Comparison of ENCODE assay signal across 22 cellular contexts in the genomic region with DNA sequence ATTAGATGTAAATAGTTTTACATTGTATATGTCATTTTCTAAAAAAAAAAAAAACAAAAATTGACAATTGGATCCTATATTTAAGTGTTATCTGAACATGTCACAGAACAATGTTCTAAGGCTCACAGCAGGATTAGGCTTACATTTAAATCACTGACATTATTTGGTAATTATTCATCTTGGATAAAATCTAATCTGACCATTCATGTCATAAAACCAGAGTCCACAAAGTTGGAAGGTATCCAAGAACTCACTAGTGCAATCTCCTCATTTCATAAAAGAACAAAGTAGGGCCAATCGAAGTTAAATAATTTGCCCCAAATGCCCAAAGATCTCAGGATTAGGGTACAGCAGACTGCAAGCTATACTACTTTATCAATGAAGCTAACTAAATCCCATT.
A peak's percentile ranks its signal among the peaks of the same experiment; 100 is the strongest.
DNase-seq lines count a peak whose midpoint lies in the region; ATAC-seq, FAIRE-seq and TF ChIP-seq lines count a peak whose summit lies in the region.
"Had no signal": no experiment of that assay in that cellular context is flagged by ENCODE, and none has a peak within 500 bp of the region (broad histone marks: within the 10 kb centered on the region; RNA-seq: fewer than 3 reads in every experiment).

No MANE protein-coding gene starts in this region.

- H3K9me3 Mint-ChIP-seq in astrocyte (ENCODE audit: unreplicated experiment) = no peaks in the 10 kb centered on the region

- H3K4me1 Mint-ChIP-seq in astrocyte (ENCODE audit: low read depth, unreplicated experiment) = no peaks in the 10 kb centered on the region
- H3K4me1 Mint-ChIP-seq: stimulated activated effector memory CD8-positive, alpha-beta T cell treated with anti-CD3 and anti-CD28 coated beads, Interleukin-12 subunit alpha, Interleukin-12 subunit beta, amount 100 ng/mL, for 72 hours had no signal

- no peak for FAIRE-seq in astrocyte (lab: Jason Lieb, UNC)
- no peak for FAIRE-seq in small intestine (lab: Jason Lieb, UNC)
- FAIRE-seq: GM18507 had no signal

- H3K27me3 ChIP-seq in astrocyte (ENCODE audit: insufficient read depth, low read length) (no peaks in the 10 kb centered on the region), small intestine (ENCODE audit: control insufficient read depth in 2 of 2, insufficient read depth in 2 of 2, low read length in 2 of 2) (no peaks in the 10 kb centered on the region)
- H3K27me3 ChIP-seq: gastroesophageal sphincter had no signal

- no peak overlapping the region for H3K27ac Mint-ChIP-seq in astrocyte (ENCODE audit: unreplicated experiment)
- H3K27ac Mint-ChIP-seq: B cell; stimulated activated effector memory CD8-positive, alpha-beta T cell treated with anti-CD3 and anti-CD28 coated beads, Interleukin-12 subunit alpha, Interleukin-12 subunit beta, amount 100 ng/mL, for 72 hours had no signal

- H3K27ac ChIP-seq in astrocyte (ENCODE audit: low read depth, low read length) (no peak overlapping the region), small intestine (ENCODE audit: low read depth in 1 of 2, low read length in 1 of 2) (no peak overlapping the region)
- H3K27ac ChIP-seq: coronary artery, gastroesophageal sphincter, thoracic aorta had no signal

- H3K9me3 ChIP-seq in astrocyte (ENCODE audit: insufficient read depth, low read depth, low read length) = no peaks in the 10 kb centered on the region
- H3K9me3 ChIP-seq in small intestine (ENCODE audit: control insufficient read depth, low read depth) = no peaks in the 10 kb centered on the region
- H3K9me3 ChIP-seq in mucosa of descending colon = no peaks in the 10 kb centered on the region
- H3K9me3 ChIP-seq: gastroesophageal sphincter, thoracic aorta had no signal

- peaks cover 5% of the 10 kb centered on the region for H4K20me1 ChIP-seq in astrocyte (ENCODE audit: insufficient read depth, low read length)

- ATAC-seq in mucosa of descending colon = no peak
- ATAC-seq: gastroesophageal sphincter; stimulated activated effector memory CD8-positive, alpha-beta T cell treated with anti-CD3 and anti-CD28 coated beads, Interleukin-12 subunit alpha, Interleukin-12 subunit beta, amount 100 ng/mL, for 72 hours had no signal

- no peak overlapping the region for H3K4me3 Mint-ChIP-seq in astrocyte (ENCODE audit: unreplicated experiment)
- H3K4me3 Mint-ChIP-seq: B cell; stimulated activated effector memory CD8-positive, alpha-beta T cell treated with anti-CD3 and anti-CD28 coated beads, Interleukin-12 subunit alpha, Interleukin-12 subunit beta, amount 100 ng/mL, for 72 hours had no signal

- TF ChIP-seq CTCF in astrocyte (IDR thresholded peaks at IDR 0.05; ENCODE audit: insufficient read depth, low read depth, low read length) = no peak
- TF ChIP-seq CTCF in fibroblast of pulmonary artery (IDR thresholded peaks at IDR 0.05; ENCODE audit: low read length, missing control alignments) = no peak
- TF ChIP-seq CTCF in mucosa of descending colon (IDR thresholded peaks at IDR 0.05) = no peak

- 5 to 56% (median 31%) methylated on average over 1 of the region's 1 CpG for WGBS in small intestine, 3 donors

- intact Hi-C loops in mucosa of descending colon (cut with DNase I, micrococcal nuclease) = no loop called here

- H3K4me1 ChIP-seq in astrocyte (ENCODE audit: insufficient read depth, low read length) (no peaks in the 10 kb centered on the region), small intestine (ENCODE audit: control insufficient read depth in 2 of 2, insufficient read depth in 1 of 2, low read depth in 1 of 2, low read length in 1 of 2) (no peaks in the 10 kb centered on the region), mucosa of descending colon (ENCODE audit: low read depth) (no peaks in the 10 kb centered on the region)
- H3K4me1 ChIP-seq: gastroesophageal sphincter had no signal

- no peak overlapping the region for H3K9ac ChIP-seq in astrocyte (ENCODE audit: low read length)

- H3K4me3 ChIP-seq in astrocyte (ENCODE audit: insufficient read depth, low read depth, low read length) (no peak overlapping the region), fibroblast of pulmonary artery (replicated peaks; ENCODE audit: low read depth, low read length) (no peak overlapping the region), small intestine (ENCODE audit: low read depth in 1 of 2, low read length in 2 of 2) (no peak overlapping the region), mucosa of descending colon (no peak overlapping the region)
- H3K4me3 ChIP-seq: coronary artery, gastroesophageal sphincter, thoracic aorta had no signal

- no peaks in the 10 kb centered on the region for H3K79me2 ChIP-seq in astrocyte (ENCODE audit: insufficient read depth, low read length)

- H3K36me3 ChIP-seq in astrocyte (ENCODE audit: insufficient read depth, low read length) = no peaks in the 10 kb centered on the region
- no peaks in the 10 kb centered on the region for H3K36me3 ChIP-seq in small intestine (ENCODE audit: control insufficient read depth in 2 of 2, insufficient read depth in 2 of 2, low read length in 2 of 2)
- no peaks in the 10 kb centered on the region for H3K36me3 ChIP-seq in mucosa of descending colon (ENCODE audit: low read depth)
- H3K36me3 ChIP-seq: gastroesophageal sphincter, thoracic aorta had no signal

- no peaks in the 10 kb centered on the region for H3K27me3 Mint-ChIP-seq in astrocyte (ENCODE audit: low read depth, unreplicated experiment)
- H3K27me3 Mint-ChIP-seq: B cell had no signal

- H3K4me2 ChIP-seq in astrocyte (ENCODE audit: low read length) = no peak overlapping the region

- H3K36me3 Mint-ChIP-seq in astrocyte (ENCODE audit: low read depth, unreplicated experiment) = no peaks in the 10 kb centered on the region
- H3K36me3 Mint-ChIP-seq: stimulated activated effector memory CD8-positive, alpha-beta T cell treated with anti-CD3 and anti-CD28 coated beads, Interleukin-12 subunit alpha, Interleukin-12 subunit beta, amount 100 ng/mL, for 72 hours had no signal

- DNase-seq in HS-5 (ENCODE audit: low read depth) = peak; percentile 3
- DNase-seq in astrocyte (ENCODE audit: low read depth) = peak; percentile 20
- DNase-seq in fibroblast of pulmonary artery (ENCODE audit: low read depth) = peak; percentile 40
- DNase-seq in small intestine = peak; percentile 47
- DNase-seq in activated naive CD4-positive, alpha-beta T cell treated with Interleukin-2 at 50 U/mL for 16 hours = no peak
- no peak for DNase-seq in mucosa of descending colon
- no peak for DNase-seq in HPDE6-E6E7 (ENCODE audit: extremely low spot score)
- DNase-seq: activated CD4-positive, alpha-beta T cell treated with anti-CD3 and anti-CD28 coated beads, Interleukin-2, amount 50 U/mL, for 48 hours; activated gamma-delta T cell treated with Interleukin-2 at 50 U/mL for 16 hours; COR-L47; KBM-7; NCI-H1105 treated with DMSO at 0.1 percent for 48 hours; NCI-H510A; retina; SHP77 treated with DMSO at 0.1 percent for 48 hours; T-helper 1 cell had no signal

- H2AFZ ChIP-seq in astrocyte (ENCODE audit: low read depth, low read length) = no peak overlapping the region

Comparison
In these comparisons a context has a peak if more than half of its experiments do, and no peak if none do; other contexts are left out.
1. DNase-seq: peak in HS-5 (single experiment), astrocyte (single experiment), fibroblast of pulmonary artery (single experiment) and small intestine (single experiment); none in activated naive CD4-positive, alpha-beta T cell treated with Interleukin-2 at 50 U/mL for 16 hours (single experiment), mucosa of descending colon (0 of 3) and HPDE6-E6E7 (single experiment).